ENCODE assay signal across 1 cellular context in the genomic region with DNA sequence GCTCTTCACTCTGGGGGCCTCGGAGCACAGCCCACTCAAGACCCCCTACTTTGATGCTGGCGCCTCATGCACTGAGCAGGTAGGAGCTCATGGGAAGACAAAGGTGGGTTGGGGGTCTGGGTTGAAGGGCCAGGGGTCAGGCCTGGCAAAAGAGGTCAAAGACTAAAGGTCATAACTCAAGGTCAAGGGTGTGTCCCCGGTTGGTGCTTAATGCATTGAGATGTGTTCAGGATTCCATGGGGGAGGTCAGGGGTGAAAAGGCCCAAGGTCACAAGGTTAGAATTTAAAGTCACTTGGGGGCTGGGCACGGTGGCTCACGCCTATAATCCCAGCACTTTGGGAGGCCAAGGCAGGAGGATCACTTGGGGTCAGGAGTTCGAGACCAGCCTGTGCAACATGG.
TF ChIP-seq lines count a peak whose summit lies in the region.

No MANE protein-coding gene starts in this region.

TF ChIP-seq in H1, 55 proteins besides CTCF, POLR2A, EP300 and RAD21:
- no peak for TF ChIP-seq FOSL1 (IDR thresholded peaks at IDR 0.05; ENCODE audit: insufficient read depth, low read depth, low read length)
- TF ChIP-seq CBX8 (IDR thresholded peaks at IDR 0.05; ENCODE audit: borderline replicate concordance, low read depth, low read length) = no peak
- TF ChIP-seq BCL11A (IDR thresholded peaks at IDR 0.05; ENCODE audit: low read depth in 2 of 2, low read length in 2 of 2) = no peak
- TF ChIP-seq E2F6 (IDR thresholded peaks at IDR 0.05) = no peak
- TF ChIP-seq EZH2 (IDR thresholded peaks at IDR 0.05; ENCODE audit: low read depth, low read length, severe bottlenecking) = no peak
- TF ChIP-seq HDAC6 (IDR thresholded peaks at IDR 0.05; ENCODE audit: low read depth, low read length) = no peak
- TF ChIP-seq SAP30 (IDR thresholded peaks at IDR 0.05; ENCODE audit: insufficient read depth, insufficient replicate concordance, low read length) = no peak
- TF ChIP-seq CHD2 (IDR thresholded peaks at IDR 0.05; ENCODE audit: low read length) = no peak
- TF ChIP-seq RBBP5 (IDR thresholded peaks at IDR 0.05; ENCODE audit: borderline replicate concordance, low read depth, low read length) = no peak
- no peak for TF ChIP-seq YY1 (IDR thresholded peaks at IDR 0.05; ENCODE audit: low read depth, low read length)
- no peak for TF ChIP-seq GTF2F1 (IDR thresholded peaks at IDR 0.05; ENCODE audit: borderline replicate concordance, low read depth, low read length)
- no peak for TF ChIP-seq KDM4A (IDR thresholded peaks at IDR 0.05; ENCODE audit: low read depth, low read length, severe bottlenecking)
- TF ChIP-seq ASH2L (IDR thresholded peaks at IDR 0.05; ENCODE audit: low read length) = no peak
- no peak for TF ChIP-seq BRCA1 (IDR thresholded peaks at IDR 0.05; ENCODE audit: low read depth, low read length)
- no peak for TF ChIP-seq TAF7 (optimal IDR thresholded peaks at IDR 0.05; ENCODE audit: borderline replicate concordance, low read depth, low read length)
